9 cellular contexts compared by ENCODE assay signal in genomic region chr4:8269535-8270417, GRCh38. TPM values are rescaled to one million over a fixed set of nuclear protein-coding genes. Genes with fewer than 3 reads are reported as not detected.
A peak's percentile ranks its signal among the peaks of the same experiment; 100 is the strongest.
DNase-seq lines count a peak whose midpoint lies in the region; ATAC-seq, FAIRE-seq and TF ChIP-seq lines count a peak whose summit lies in the region.
"Had no signal": no experiment of that assay in that cellular context is flagged by ENCODE, and none has a peak within 500 bp of the region (broad histone marks: within the 10 kb centered on the region; RNA-seq: fewer than 3 reads in every experiment).

Gene HTRA3, plus strand, starts transcription at chr4:8269754. Its CDS starts 215 bp downstream, at chr4:8269969.

- ATAC-seq in K562 (no peak), GM21619 (IDR thresholded peaks at IDR 0.05; ENCODE audit: unreplicated experiment) (no peak)

- no peak for TF ChIP-seq POLR2A in K562 (conservative IDR thresholded peaks at IDR 0.05)

- peak within 1 kb of the TSS; percentile 46 for H3K4me3 Mint-ChIP-seq in HFFc6

- H3K36me3 Mint-ChIP-seq in HFFc6 (ENCODE audit: low read depth) = no peaks in the 10 kb centered on the region

- BruUV-seq in K562 (replicated peaks; lab: Mats Ljungman, UMichigan) = no TSS peak

- no peak within 1 kb of the TSS for H2AFZ ChIP-seq in K562 (ENCODE audit: low read depth, low read length)

- 80% methylated on average over 50 of the region's 111 CpGs for WGBS in K562 (ENCODE audit: insufficient coverage, low coverage, missing lambda C conversion rate)

- no peaks in the 10 kb centered on the region for H3K9me3 ChIP-seq in K562 (replicated peaks; ENCODE audit: control insufficient read depth, insufficient read depth, low read depth, low read length)
- H3K9me3 ChIP-seq in kidney (ENCODE audit: control insufficient read depth in 1 of 2, low read length in 2 of 2) = no peaks in the 10 kb centered on the region
- H3K9me3 ChIP-seq in subcutaneous abdominal adipose tissue (ENCODE audit: control insufficient read depth in 5 of 5, low read length in 5 of 5) = no peaks in the 10 kb centered on the region
- H3K9me3 ChIP-seq: SJSA1 had no signal

- H3K4me3 ChIP-seq in K562 (no peak within 1 kb of the TSS), kidney (ENCODE audit: low read length in 2 of 2) (peak within 1 kb of the TSS in 1 of 2 donors; percentile 35), subcutaneous abdominal adipose tissue (ENCODE audit: low read depth in 1 of 5, low read length in 5 of 5) (peak within 1 kb of the TSS; percentile 61 to 78 (median 71))
- H3K4me3 ChIP-seq: SJSA1 had no signal

- no peak for DNase-seq in HFFc6
- no peak for DNase-seq in K562 (ENCODE audit: extremely low read depth in 1 of 4, low spot score in 3 of 4)
- DNase-seq in kidney = peak; percentile 74
- DNase-seq in putamen (ENCODE audit: low spot score) = no peak
- DNase-seq in SHP77 treated with DMSO at 0.1 percent for 48 hours (lab: John Stamatoyannopoulos, UW) = no peak
- DNase-seq in NCI-H446 treated with DMSO at 0.1 percent for 48 hours (lab: John Stamatoyannopoulos, UW) = no peak

- peaks cover 4% of the 10 kb centered on the region for H3K9me1 ChIP-seq in K562 (ENCODE audit: control insufficient read depth, insufficient read depth, low read length)

- in situ Hi-C loops in K562 (cut with MboI) = no loop called here

- H3K4me2 ChIP-seq in K562 (ENCODE audit: insufficient read depth, low read length) = no peak within 1 kb of the TSS

- CTCF ChIA-PET in K562 (lab: Yijun Ruan, JAX; ENCODE audit: low intra/inter-chr PET ratio) = no interaction called here

- H3K79me2 ChIP-seq in K562 (ENCODE audit: control insufficient read depth, insufficient read depth, low read length) = no peaks in the 10 kb centered on the region

- H3K27ac Mint-ChIP-seq in HFFc6 = no peak within 1 kb of the TSS

- peaks cover 4% of the 10 kb centered on the region; the same call in 1 of the 2 replicates for H3K27me3 Mint-ChIP-seq in HFFc6 (ENCODE audit: insufficient read depth)

- H3K36me3 ChIP-seq in K562 (ENCODE audit: control insufficient read depth, insufficient read depth, low read length) (no peaks in the 10 kb centered on the region), kidney (ENCODE audit: control insufficient read depth in 1 of 2, insufficient read depth in 2 of 2, low read length in 2 of 2) (no peaks in the 10 kb centered on the region), subcutaneous abdominal adipose tissue (ENCODE audit: control insufficient read depth in 5 of 5, insufficient read depth in 5 of 5, low read length in 5 of 5) (no peaks in the 10 kb centered on the region)
- H3K36me3 ChIP-seq: SJSA1 had no signal

- peaks cover 0 to 28% of the 10 kb centered on the region in 2 experiments; a peak in 4 of 5 replicates for H3K4me1 ChIP-seq in K562 (replicated peaks in 1 of 2; ENCODE audit: control insufficient read depth in 2 of 2, insufficient read depth in 2 of 2, low read length in 2 of 2)
- peaks cover 0 to 9% of the 10 kb centered on the region in 2 donors for H3K4me1 ChIP-seq in kidney (ENCODE audit: control insufficient read depth in 1 of 2, insufficient read depth in 1 of 2, low read depth in 1 of 2, low read length in 2 of 2)
- peaks cover 6 to 69% (median 47%) of the 10 kb centered on the region in 5 donors for H3K4me1 ChIP-seq in subcutaneous abdominal adipose tissue (ENCODE audit: control insufficient read depth in 5 of 5, insufficient read depth in 5 of 5, low read length in 5 of 5)
- H3K4me1 ChIP-seq: SJSA1 had no signal

- H3K27ac ChIP-seq in K562 (ENCODE audit: extremely low read depth, low read depth, low read length) = no peak within 1 kb of the TSS
- H3K27ac ChIP-seq in kidney (ENCODE audit: low read depth in 2 of 2, low read length in 2 of 2) = no peak within 1 kb of the TSS
- H3K27ac ChIP-seq in subcutaneous abdominal adipose tissue (ENCODE audit: low read depth, low read length) = peak within 1 kb of the TSS; percentile 50
- H3K27ac ChIP-seq: SJSA1 had no signal

- H3K9ac ChIP-seq in K562 (ENCODE audit: insufficient read depth in 1 of 2, low read depth in 2 of 2, low read length in 2 of 2) (no peak within 1 kb of the TSS), kidney (ENCODE audit: low read length in 2 of 2) (no peak within 1 kb of the TSS), subcutaneous abdominal adipose tissue (ENCODE audit: low read length in 5 of 5) (peak within 1 kb of the TSS in 3 of 5 donors; percentile 13 to 64 (median 21))

- peaks cover 24% of the 10 kb centered on the region for H3K4me1 Mint-ChIP-seq in HFFc6 (ENCODE audit: low read depth)

- no peak for TF ChIP-seq EP300 in K562 (IDR thresholded peaks at IDR 0.05; ENCODE audit: low read length)

- FAIRE-seq in K562 (lab: Jason Lieb, UNC) (no peak), kidney (lab: Jason Lieb, UNC) (no peak)

- POLR2A ChIA-PET in K562 (lab: Yijun Ruan, JAX) = interaction anchor here (1.1 to 1.2 kb wide), 2 partner anchors 11 to 24 kb away, joined by 3 to 5 read pairs; no protein-coding TSS in a partner anchor

- TF ChIP-seq CTCF in HFFc6 (IDR thresholded peaks at IDR 0.05) = no peak
- no peak for TF ChIP-seq CTCF in K562 (IDR thresholded peaks at IDR 0.05 in 2 of 3, conservative IDR thresholded peaks at IDR 0.05 in 1 of 3; ENCODE audit: insufficient read depth in 2 of 3, low read depth in 1 of 3, low read length in 3 of 3)
- no peak for TF ChIP-seq CTCF in kidney (IDR thresholded peaks at IDR 0.05; ENCODE audit: borderline replicate concordance, extremely low read depth, insufficient read depth)

- TF ChIP-seq RAD21 in K562 (CRISPR knock-in tag; conservative IDR thresholded peaks at IDR 0.05 in 1 of 2, IDR thresholded peaks at IDR 0.05 in 1 of 2) = no peak

- H3K27me3 ChIP-seq in K562 (ENCODE audit: control insufficient read depth in 2 of 2, insufficient read depth in 2 of 2, low read length in 2 of 2) (peaks cover 0 to 39% of the 10 kb centered on the region in 2 experiments), subcutaneous abdominal adipose tissue (ENCODE audit: control insufficient read depth in 5 of 5, insufficient read depth in 4 of 5, low read length in 5 of 5) (peaks cover 0 to 8% (median 6%) of the 10 kb centered on the region in 5 donors)

- no peaks in the 10 kb centered on the region for H3K9me3 Mint-ChIP-seq in HFFc6

- intact Hi-C loops in K562 (cut with micrococcal nuclease) (no loop called here), kidney (cut with DNase I) (loop anchor here (10.0 kb wide), 1 partner anchor 125 kb away; no protein-coding TSS in a partner anchor)

- H4K20me1 ChIP-seq in K562 (replicated peaks; ENCODE audit: control insufficient read depth, insufficient read depth, low read length) = no peaks in the 10 kb centered on the region; the same call in 1 of the 2 replicates

TF ChIP-seq in K562, 482 proteins besides CTCF, POLR2A, EP300 and RAD21:
- no peak for TF ChIP-seq ARID2 (IDR thresholded peaks at IDR 0.05)
- TF ChIP-seq FOSL1 (tag; conservative IDR thresholded peaks at IDR 0.05) = no peak
- no peak for TF ChIP-seq ETV5 (CRISPR knock-in tag; IDR thresholded peaks at IDR 0.05; ENCODE audit: low read depth)
- peak; percentile 71; the same call in 1 of the 2 replicates for TF ChIP-seq ZBTB33 (CRISPR knock-in tag; IDR thresholded peaks at IDR 0.05)
- TF ChIP-seq BRCA1 (IDR thresholded peaks at IDR 0.05) = no peak
- TF ChIP-seq BRCA1 (CRISPR knock-in tag; IDR thresholded peaks at IDR 0.05) = no peak
- TF ChIP-seq ZNF551 (CRISPR knock-in tag; IDR thresholded peaks at IDR 0.05) = no peak
- TF ChIP-seq HNRNPL (IDR thresholded peaks at IDR 0.05; ENCODE audit: low read depth, low read length) = peak; percentile 28; the same call in 1 of the 2 replicates

RNA-seq across cellular contexts. Expression of gene HTRA3, which starts in this region (rescaled TPM):
- 1 to 10 TPM; 4.2 to 7.0 (median 4.8) TPM for total RNA-seq in HFFc6 (2021; fragmentation: NEBNext Ultra II Directional; extraction: Animal tissue kit (Norgen Biotek cat#: 25700))
- total RNA-seq in K562 (2011; cell fraction: chromatin; rRNA removed; ENCODE audit: low replicate concordance) = 0.14 TPM in 1 of 2 replicates, not detected in the other
- 0.17 and 0.53 TPM in 2 replicates for total RNA-seq in K562 (2011; cell fraction: nucleolus; rRNA removed)
- total RNA-seq in K562 (2011; cell fraction: nucleoplasm; rRNA removed) = 0.15 TPM in 1 of 2 replicates, not detected in the other
- total RNA-seq in K562 (2014; rRNA removed) = not detected in 2 replicates
- total RNA-seq in K562 (2014; rRNA removed; fragmentation: Illumina TruSeq; extraction: Trizol) = not detected in 2 replicates
- not detected in 2 replicates for total RNA-seq in K562 (2015; rRNA removed; fragmentation: Illumina TruSeq; extraction: Trizol)
- 0.16 TPM in 1 of 2 replicates, not detected in the other for total RNA-seq in K562 (2021)
- polyA plus RNA-seq in K562 (2011; rRNA removed) = 0.04 and 0.18 TPM in 2 replicates
- polyA plus RNA-seq in K562 (2011; cell fraction: cytosol; rRNA removed) = 0.09 and 0.10 TPM in 2 replicates
- 0.14 and 0.15 TPM in 2 replicates for polyA plus RNA-seq in K562 (2011; cell fraction: nucleus; rRNA removed)
- 0.20 and 0.42 TPM in 2 replicates for polyA plus RNA-seq in K562 (2012)
- polyA plus RNA-seq in K562 (2014; fragmentation: Illumina TruSeq; extraction: Trizol) = 0.07 TPM in 1 of 2 replicates, not detected in the other
- not detected for polyA plus RNA-seq in K562 (2014; fragmentation: Nextera tagmentation; extraction: Ambion mirVana)
- not detected in 2 replicates for polyA plus RNA-seq in K562 (2014; rRNA removed)
- polyA minus RNA-seq in K562 (2011; rRNA and poly(A)+ RNA removed) = not detected in 2 replicates
- not detected in 2 replicates for polyA minus RNA-seq in K562 (2011; cell fraction: cytosol; rRNA and poly(A)+ RNA removed)
- polyA minus RNA-seq in K562 (2011; cell fraction: nucleus; rRNA and poly(A)+ RNA removed) = 0.11 TPM in 1 of 2 replicates, not detected in the other
- 1.7 TPM for total RNA-seq in kidney
- polyA plus RNA-seq in kidney (ENCODE audit: insufficient read depth, low read depth, low replicate concordance) = 6.5 TPM

Comparison
In these comparisons a context has a peak if more than half of its experiments do, and no peak if none do; other contexts are left out.
1. H3K9ac ChIP-seq: peak in subcutaneous abdominal adipose tissue (3 of 5); none in K562 (0 of 2) and kidney (0 of 2).